19 cellular contexts compared by ENCODE assay signal in genomic region chr1:229191066-229191674, GRCh38.
DNase-seq lines count a peak whose midpoint lies in the region; ATAC-seq, FAIRE-seq and TF ChIP-seq lines count a peak whose summit lies in the region.
"Had no signal": no experiment of that assay in that cellular context is flagged by ENCODE, and none has a peak within 500 bp of the region (broad histone marks: within the 10 kb centered on the region; RNA-seq: fewer than 3 reads in every experiment).

No MANE protein-coding gene starts in this region.

- H3K36me3 Mint-ChIP-seq in activated T-helper 2 cell treated with anti-CD3 and anti-CD28 coated beads, Interferon-gamma antibody, Interleukin-2, Interleukin-4, amounts not matched to agents 10 μg/mL and 5 μg/mL and 100 μg/mL, durations not matched to agents 14 hours and 24 hours and 36 hours (ENCODE audit: low read depth): no peaks in the 10 kb centered on the region
- H3K36me3 Mint-ChIP-seq: T-cell had no signal

- intact Hi-C loops in K562 (cut with micrococcal nuclease): no loop called here
- intact Hi-C loops in activated T-helper 2 cell treated with anti-CD3 and anti-CD28 coated beads, Interferon-gamma antibody, Interleukin-2, Interleukin-4, amounts not matched to agents 10 μg/mL and 5 μg/mL and 100 μg/mL, durations not matched to agents 14 hours and 24 hours and 36 hours (cut with micrococcal nuclease): no loop called here

- H3K27me3 ChIP-seq in HUES6 (ENCODE audit: control insufficient read depth, insufficient read depth, low read length): no peaks in the 10 kb centered on the region
- peaks cover 7 to 14% of the 10 kb centered on the region in 2 experiments; a peak in 4 of 5 replicates for H3K27me3 ChIP-seq in K562 (ENCODE audit: control insufficient read depth in 2 of 2, insufficient read depth in 2 of 2, low read length in 2 of 2)
- H3K27me3 ChIP-seq in iPS-18a (ENCODE audit: control insufficient read depth, insufficient read depth, low read length): no peaks in the 10 kb centered on the region

- peak overlapping the region; percentile 45 for H3K9ac ChIP-seq in HUES6 (ENCODE audit: low read length)
- no peak overlapping the region for H3K9ac ChIP-seq in K562 (ENCODE audit: insufficient read depth in 1 of 2, low read depth in 2 of 2, low read length in 2 of 2)
- no peak overlapping the region for H3K9ac ChIP-seq in iPS-18a (ENCODE audit: low read length)

- CTCF ChIA-PET in K562 (lab: Yijun Ruan, JAX; ENCODE audit: low intra/inter-chr PET ratio): no interaction called here

- POLR2A ChIA-PET in K562 (lab: Yijun Ruan, JAX): interaction anchor here (0.6 kb wide), 1 partner anchor 156 kb away, joined by 3 read pairs; no protein-coding TSS in a partner anchor

- no peak overlapping the region for H2AFZ ChIP-seq in K562 (ENCODE audit: low read depth, low read length)

- no peak for TF ChIP-seq CTCF in D721Med (IDR thresholded peaks at IDR 0.05; ENCODE audit: insufficient read depth, missing control alignments)
- TF ChIP-seq CTCF in K562 (IDR thresholded peaks at IDR 0.05 in 2 of 3, conservative IDR thresholded peaks at IDR 0.05 in 1 of 3; ENCODE audit: insufficient read depth in 2 of 3, low read depth in 1 of 3, low read length in 3 of 3): no peak

- no TSS peak for BruUV-seq in K562 (replicated peaks; lab: Mats Ljungman, UMichigan)

- H3K27ac ChIP-seq in HUES6 (ENCODE audit: low read depth, low read length): peak overlapping the region; percentile 84
- H3K27ac ChIP-seq in K562 (ENCODE audit: extremely low read depth, low read depth, low read length): no peak overlapping the region
- peak overlapping the region; percentile 63 for H3K27ac ChIP-seq in iPS-18a (ENCODE audit: low read length)
- H3K27ac ChIP-seq: WERI-Rb-1 had no signal

- peak; percentile 38 for FAIRE-seq in D721Med (lab: Jason Lieb, UNC)
- no peak for FAIRE-seq in K562 (lab: Jason Lieb, UNC)

- H3K4me3 Mint-ChIP-seq in activated T-helper 2 cell treated with anti-CD3 and anti-CD28 coated beads, Interferon-gamma antibody, Interleukin-2, Interleukin-4, amounts not matched to agents 10 μg/mL and 5 μg/mL and 100 μg/mL, durations not matched to agents 14 hours and 24 hours and 36 hours (ENCODE audit: low read depth): no peak overlapping the region
- H3K4me3 Mint-ChIP-seq: nephron progenitor cell, T-cell had no signal

- no peak overlapping the region for H3K4me2 ChIP-seq in K562 (ENCODE audit: insufficient read depth, low read length)

- no peaks in the 10 kb centered on the region for H3K9me3 Mint-ChIP-seq in activated T-helper 2 cell treated with anti-CD3 and anti-CD28 coated beads, Interferon-gamma antibody, Interleukin-2, Interleukin-4, amounts not matched to agents 10 μg/mL and 5 μg/mL and 100 μg/mL, durations not matched to agents 14 hours and 24 hours and 36 hours
- H3K9me3 Mint-ChIP-seq: nephron progenitor cell, T-cell had no signal

- no peak for TF ChIP-seq EP300 in K562 (IDR thresholded peaks at IDR 0.05; ENCODE audit: low read length)

- TF ChIP-seq POLR2A in K562 (conservative IDR thresholded peaks at IDR 0.05): no peak

- H3K36me3 ChIP-seq in HUES6 (ENCODE audit: control insufficient read depth, insufficient read depth, low read length) (no peaks in the 10 kb centered on the region), K562 (ENCODE audit: control insufficient read depth, insufficient read depth, low read length) (no peaks in the 10 kb centered on the region), iPS-18a (ENCODE audit: control insufficient read depth, low read depth, low read length) (no peaks in the 10 kb centered on the region)
- H3K36me3 ChIP-seq: WERI-Rb-1 had no signal

- no peak overlapping the region for H3K27ac Mint-ChIP-seq in activated T-helper 2 cell treated with anti-CD3 and anti-CD28 coated beads, Interferon-gamma antibody, Interleukin-2, Interleukin-4, amounts not matched to agents 10 μg/mL and 5 μg/mL and 100 μg/mL, durations not matched to agents 14 hours and 24 hours and 36 hours
- H3K27ac Mint-ChIP-seq: nephron progenitor cell, T-cell had no signal

- no peaks in the 10 kb centered on the region for H3K9me3 ChIP-seq in HUES6 (ENCODE audit: control insufficient read depth, insufficient read depth, low read depth, low read length)
- no peaks in the 10 kb centered on the region for H3K9me3 ChIP-seq in K562 (replicated peaks; ENCODE audit: control insufficient read depth, insufficient read depth, low read depth, low read length)
- H3K9me3 ChIP-seq in iPS-18a (ENCODE audit: control insufficient read depth, low read depth, low read length): no peaks in the 10 kb centered on the region

- peaks cover 21% of the 10 kb centered on the region for H3K4me1 Mint-ChIP-seq in activated T-helper 2 cell treated with anti-CD3 and anti-CD28 coated beads, Interferon-gamma antibody, Interleukin-2, Interleukin-4, amounts not matched to agents 10 μg/mL and 5 μg/mL and 100 μg/mL, durations not matched to agents 14 hours and 24 hours and 36 hours (ENCODE audit: low read depth)

- no peak for TF ChIP-seq RAD21 in K562 (CRISPR knock-in tag; conservative IDR thresholded peaks at IDR 0.05 in 1 of 2, IDR thresholded peaks at IDR 0.05 in 1 of 2)

- no peak overlapping the region for H3K4me3 ChIP-seq in HUES6 (ENCODE audit: low read depth, low read length)
- H3K4me3 ChIP-seq in K562: no peak overlapping the region
- no peak overlapping the region for H3K4me3 ChIP-seq in iPS-18a (ENCODE audit: low read length)

- peaks cover 26% of the 10 kb centered on the region for H3K4me1 ChIP-seq in HUES6 (ENCODE audit: control insufficient read depth, insufficient read depth, low read length)
- no peaks in the 10 kb centered on the region for H3K4me1 ChIP-seq in K562 (replicated peaks in 1 of 2; ENCODE audit: control insufficient read depth in 2 of 2, insufficient read depth in 2 of 2, low read length in 2 of 2)
- H3K4me1 ChIP-seq in iPS-18a (ENCODE audit: control insufficient read depth, low read depth, low read length): peaks cover 19% of the 10 kb centered on the region

- DNase-seq in D721Med (ENCODE audit: insufficient read length, low spot score): no peak
- DNase-seq in K562 (ENCODE audit: extremely low read depth in 1 of 4, low spot score in 3 of 4): no peak
- no peak for DNase-seq in stimulated activated CD4-positive, alpha-beta T cell treated with anti-CD3 and anti-CD28 coated beads, Interleukin-2, amount 100 ng/mL, for 24 hours
- no peak for DNase-seq in activated CD4-positive, alpha-beta T cell treated with anti-CD3 and anti-CD28 coated beads, Interleukin-2, amount 50 U/mL, for 4 hours
- no peak for DNase-seq in activated T-helper 2 cell treated with anti-CD3 and anti-CD28 coated beads, Interferon-gamma antibody, Interleukin-2, Interleukin-4, amounts not matched to agents 10 μg/mL and 5 μg/mL and 100 μg/mL, durations not matched to agents 14 hours and 24 hours and 36 hours (ENCODE audit: low spot score)
- DNase-seq: activated effector memory CD4-positive, alpha-beta T cell treated with Interleukin-2 at 50 U/mL for 16 hours; aorta; dermis blood vessel endothelial cell; DMS79 treated with DMSO at 0.1 percent for 48 hours; NCI-H2081 treated with DMSO at 0.1 percent for 48 hours; NCI-H748 treated with DMSO at 0.1 percent for 48 hours; nephron progenitor cell; RPMI8226; substantia nigra; T-cell; WERI-Rb-1 had no signal

- in situ Hi-C loops in K562 (cut with MboI): no loop called here

- H4K20me1 ChIP-seq in K562 (replicated peaks; ENCODE audit: control insufficient read depth, insufficient read depth, low read length): no peaks in the 10 kb centered on the region

- H3K79me2 ChIP-seq in K562 (ENCODE audit: control insufficient read depth, insufficient read depth, low read length): no peaks in the 10 kb centered on the region

- no peak for ATAC-seq in K562
- no peak for ATAC-seq in HG02798 (IDR thresholded peaks at IDR 0.05; ENCODE audit: poor library complexity, unreplicated experiment)
- ATAC-seq: T-cell had no signal

- H3K27me3 Mint-ChIP-seq in activated T-helper 2 cell treated with anti-CD3 and anti-CD28 coated beads, Interferon-gamma antibody, Interleukin-2, Interleukin-4, amounts not matched to agents 10 μg/mL and 5 μg/mL and 100 μg/mL, durations not matched to agents 14 hours and 24 hours and 36 hours (ENCODE audit: low read depth): peaks cover 11% of the 10 kb centered on the region
- H3K27me3 Mint-ChIP-seq: T-cell had no signal

- 0% methylated on average over 3 of the region's 3 CpGs for WGBS in K562 (ENCODE audit: insufficient coverage, low coverage, missing lambda C conversion rate)

- H3K9me1 ChIP-seq in K562 (ENCODE audit: control insufficient read depth, insufficient read depth, low read length): no peaks in the 10 kb centered on the region

TF ChIP-seq in K562, 482 proteins besides CTCF, POLR2A, EP300 and RAD21:
- TF ChIP-seq MAFK (IDR thresholded peaks at IDR 0.05; ENCODE audit: low read length) (peak; percentile 41; the same call in 1 of the 2 replicates), C11orf30 (IDR thresholded peaks at IDR 0.05; ENCODE audit: low read depth) (peak; percentile 77), ZNF12 (CRISPR knock-in tag; IDR thresholded peaks at IDR 0.05) (no peak), MAFF (IDR thresholded peaks at IDR 0.05; ENCODE audit: low read length) (peak; percentile 55), NFE2 (IDR thresholded peaks at IDR 0.05; ENCODE audit: low read depth) (peak; percentile 55; the same call in 1 of the 2 replicates), ETV5 (CRISPR knock-in tag; IDR thresholded peaks at IDR 0.05; ENCODE audit: low read depth) (no peak), MAFG (tag; conservative IDR thresholded peaks at IDR 0.05) (peak; percentile 67), MTA2 (IDR thresholded peaks at IDR 0.05; ENCODE audit: low read depth) (no peak), ZNF316 (IDR thresholded peaks at IDR 0.05) (peak; percentile 84)
